15 cellular contexts compared by ENCODE assay signal in genomic region chr10:5942471-5942870, GRCh38. TPM values are rescaled to one million over a fixed set of nuclear protein-coding genes. Genes with fewer than 3 reads are reported as not detected.
DNase-seq lines count a peak whose midpoint lies in the region; ATAC-seq and TF ChIP-seq lines count a peak whose summit lies in the region.
"Had no signal": no experiment of that assay in that cellular context is flagged by ENCODE, and none has a peak within 500 bp of the region (broad histone marks: within the 10 kb centered on the region; RNA-seq: fewer than 3 reads in every experiment).

No MANE protein-coding gene starts in this region.

- POLR2A ChIA-PET in SK-N-SH (lab: Yijun Ruan, JAX): no interaction called here

- intact Hi-C loops in body of pancreas (cut with DNase I) (no loop called here), cardiac septum (cut with DNase I) (loop anchor here (10.0 kb wide), 1 partner anchor 462 kb away; no protein-coding TSS in a partner anchor), testis (cut with DNase I; ENCODE audit: low total_unique reads) (no loop called here)

- WGBS in body of pancreas, 2 donors: 76 to 84% methylated on average over 16 of the region's 16 CpGs
- 83 to 84% methylated on average over 16 of the region's 16 CpGs for WGBS in testis, 2 donors
- 97% methylated on average over 14 of the region's 16 CpGs for WGBS in SK-N-SH (ENCODE audit: low lambda C conversion rate)

- peaks cover 24% of the 10 kb centered on the region for H3F3A ChIP-seq in SK-N-SH (replicated peaks; ENCODE audit: insufficient read depth)

- no peak for TF ChIP-seq CTCF in body of pancreas (IDR thresholded peaks at IDR 0.05)
- TF ChIP-seq CTCF in testis (IDR thresholded peaks at IDR 0.05): no peak
- no peak for TF ChIP-seq CTCF in SK-N-SH (IDR thresholded peaks at IDR 0.05)

- no peak overlapping the region for H2AFZ ChIP-seq in SK-N-SH (ENCODE audit: low read depth)

- ATAC-seq in body of pancreas: no peak
- no peak for ATAC-seq in HG03025 (IDR thresholded peaks at IDR 0.05; ENCODE audit: low FRiP score, unreplicated experiment)
- ATAC-seq: T-cell had no signal

- no peaks in the 10 kb centered on the region for H3K27me3 ChIP-seq in body of pancreas
- no peaks in the 10 kb centered on the region for H3K27me3 ChIP-seq in mucosa of rectum (ENCODE audit: control insufficient read depth in 2 of 2, insufficient read depth in 2 of 2, low read length in 2 of 2)
- H3K27me3 ChIP-seq in testis: no peaks in the 10 kb centered on the region
- H3K27me3 ChIP-seq in SK-N-SH (ENCODE audit: insufficient read depth): no peaks in the 10 kb centered on the region
- H3K27me3 ChIP-seq: BLaER1, brain microvascular endothelial cell had no signal

- H3K4me1 ChIP-seq in body of pancreas (peaks cover 23% of the 10 kb centered on the region), mucosa of rectum (ENCODE audit: control insufficient read depth in 2 of 2, insufficient read depth in 2 of 2, low read length in 2 of 2) (peaks cover 10 to 13% of the 10 kb centered on the region in 2 donors), testis (peaks cover 14% of the 10 kb centered on the region), SK-N-SH (ENCODE audit: control insufficient read depth in 1 of 2, insufficient read depth in 2 of 2, low read depth in 1 of 2, low read length in 1 of 2) (peaks cover 0 to 23% of the 10 kb centered on the region in 2 experiments; a peak in 2 of 4 replicates)

- no peak for TF ChIP-seq EP300 in SK-N-SH (IDR thresholded peaks at IDR 0.05; ENCODE audit: borderline replicate concordance in 1 of 2, low read depth in 1 of 2, low read length in 1 of 2)

- CTCF ChIA-PET in SK-N-SH (lab: Yijun Ruan, JAX): no interaction called here

- no peak for TF ChIP-seq POLR2A in body of pancreas (IDR thresholded peaks at IDR 0.05)
- TF ChIP-seq POLR2A in testis (IDR thresholded peaks at IDR 0.05): no peak

- peak in 3 of 4 donors; percentile 29 to 66 (median 35) for DNase-seq in body of pancreas
- peak; percentile 82 for DNase-seq in cardiac septum (ENCODE audit: low spot score)
- DNase-seq in testis: peak; percentile 34
- DNase-seq in SKM-1 (lab: John Stamatoyannopoulos, UW; ENCODE audit: unreplicated experiment): no peak
- DNase-seq in SK-N-SH: no peak
- DNase-seq in T1000 (lab: John Stamatoyannopoulos, UW): no peak
- DNase-seq: activated CD4-positive, alpha-beta T cell treated with anti-CD3 and anti-CD28 coated beads, Interleukin-2, amount 50 U/mL, for 1 hour; brain microvascular endothelial cell; erythroblast; NCI-H2227 treated with DMSO at 0.1 percent for 48 hours; OCI-M1; T-cell had no signal

- H3K9ac ChIP-seq in mucosa of rectum (ENCODE audit: low read depth in 1 of 2, low read length in 2 of 2) (no peak overlapping the region), SK-N-SH (no peak overlapping the region)

- H3K79me2 ChIP-seq in SK-N-SH (ENCODE audit: insufficient read depth): no peaks in the 10 kb centered on the region

- H4K20me1 ChIP-seq in SK-N-SH (ENCODE audit: insufficient read depth): no peaks in the 10 kb centered on the region
- H4K20me1 ChIP-seq: BLaER1 had no signal

- no peaks in the 10 kb centered on the region for H3K9me2 ChIP-seq in SK-N-SH

- H3K36me3 ChIP-seq in body of pancreas (replicated peaks in 1 of 2; ENCODE audit: insufficient read depth in 1 of 2, low read depth in 2 of 2): peaks cover 0 to 3% of the 10 kb centered on the region in 2 donors
- peaks cover 5 to 7% of the 10 kb centered on the region in 2 donors for H3K36me3 ChIP-seq in mucosa of rectum (ENCODE audit: control insufficient read depth in 2 of 2, insufficient read depth in 2 of 2, low read length in 2 of 2)
- H3K36me3 ChIP-seq in testis (ENCODE audit: low read depth, missing control alignments): no peaks in the 10 kb centered on the region
- peaks cover 0 to 8% of the 10 kb centered on the region in 2 experiments for H3K36me3 ChIP-seq in SK-N-SH (replicated peaks in 1 of 2; ENCODE audit: control insufficient read depth in 1 of 2, insufficient read depth in 2 of 2, low read length in 1 of 2)

- H3K9me3 ChIP-seq in body of pancreas (no peaks in the 10 kb centered on the region), mucosa of rectum (ENCODE audit: control insufficient read depth in 2 of 2, low read length in 2 of 2) (no peaks in the 10 kb centered on the region), testis (no peaks in the 10 kb centered on the region), SK-N-SH (no peaks in the 10 kb centered on the region)
- H3K9me3 ChIP-seq: BLaER1 had no signal

- no peak overlapping the region for H3K4me2 ChIP-seq in SK-N-SH

- no peak overlapping the region for H3K4me3 ChIP-seq in body of pancreas
- H3K4me3 ChIP-seq in mucosa of rectum (ENCODE audit: low read length in 2 of 2): no peak overlapping the region
- H3K4me3 ChIP-seq in testis: no peak overlapping the region
- H3K4me3 ChIP-seq in SK-N-SH (ENCODE audit: low read depth in 2 of 2, low read length in 1 of 2): no peak overlapping the region
- H3K4me3 ChIP-seq: BLaER1 had no signal

- peak overlapping the region in 3 of 4 donors; percentile 8 to 99 (median 93) for H3K27ac ChIP-seq in body of pancreas
- peak overlapping the region; percentile 32 to 52 for H3K27ac ChIP-seq in mucosa of rectum (ENCODE audit: low read depth in 2 of 2, low read length in 2 of 2)
- no peak overlapping the region for H3K27ac ChIP-seq in testis
- peak overlapping the region in 1 of 2 experiments; percentile 100; a peak in 1 of 4 replicates for H3K27ac ChIP-seq in SK-N-SH (ENCODE audit: low read depth in 2 of 2, low read length in 1 of 2)
- H3K27ac ChIP-seq: brain microvascular endothelial cell had no signal

- no peak for TF ChIP-seq RAD21 in SK-N-SH (IDR thresholded peaks at IDR 0.05; ENCODE audit: low read length)

TF ChIP-seq in SK-N-SH, 30 proteins besides CTCF, POLR2A, EP300 and RAD21:
- TF ChIP-seq NFIC (IDR thresholded peaks at IDR 0.05; ENCODE audit: borderline replicate concordance): no peak
- no peak for TF ChIP-seq NRF1 (IDR thresholded peaks at IDR 0.05; ENCODE audit: low read depth, low read length)
- TF ChIP-seq TAF1 (IDR thresholded peaks at IDR 0.05; ENCODE audit: borderline replicate concordance, low read depth, low read length): no peak
- no peak for TF ChIP-seq EZH2phosphoT487 (IDR thresholded peaks at IDR 0.05; ENCODE audit: borderline replicate concordance, low read depth)
- no peak for TF ChIP-seq RCOR1 (IDR thresholded peaks at IDR 0.05; ENCODE audit: low read length)
- no peak for TF ChIP-seq REST (IDR thresholded peaks at IDR 0.05; ENCODE audit: low read depth, low read length)
- no peak for TF ChIP-seq CHD2 (IDR thresholded peaks at IDR 0.05; ENCODE audit: low read length, partially characterized antibody)
- TF ChIP-seq TCF12 (IDR thresholded peaks at IDR 0.05): no peak
- TF ChIP-seq RFX5 (IDR thresholded peaks at IDR 0.05; ENCODE audit: low read length): no peak
- no peak for TF ChIP-seq RXRA (IDR thresholded peaks at IDR 0.05; ENCODE audit: borderline replicate concordance, low read depth)
- no peak for TF ChIP-seq JUND (IDR thresholded peaks at IDR 0.05)
- TF ChIP-seq SIN3A (IDR thresholded peaks at IDR 0.05; ENCODE audit: borderline replicate concordance, low read depth, low read length): no peak
- TF ChIP-seq GABPA (IDR thresholded peaks at IDR 0.05; ENCODE audit: low read depth): no peak
- TF ChIP-seq FOSL2 (IDR thresholded peaks at IDR 0.05; ENCODE audit: borderline replicate concordance, low read depth): no peak

RNA-seq across cellular contexts. Expression of gene IL15RA, which starts 34.9 kb away (rescaled TPM):
- total RNA-seq in body of pancreas (10 to 100 TPM; 14.3 to 15.5 TPM), cardiac septum (3.9 TPM), testis (10 to 100 TPM; 18.3 to 21.9 TPM)
- polyA plus RNA-seq in testis (ENCODE audit: insufficient read depth, low read depth, low replicate concordance) (15.6 TPM), SK-N-SH (2012; rRNA removed) (1.2 and 2.1 TPM in 2 replicates)
- polyA plus RNA-seq in SK-N-SH (2012; cell fraction: cytosol; rRNA removed): 0.82 and 1.3 TPM in 2 replicates
- polyA plus RNA-seq in SK-N-SH (2012; cell fraction: nucleus; rRNA removed): 1.5 and 2.1 TPM in 2 replicates

RNA-seq across cellular contexts. Expression of gene FBH1, which starts 52.4 kb away (rescaled TPM):
- 10 to 100 TPM; 30.9 to 63.6 TPM for total RNA-seq in body of pancreas
- 73.8 TPM for total RNA-seq in cardiac septum
- total RNA-seq in testis: 100 to 1,000 TPM; 174 to 203 TPM
- polyA plus RNA-seq in testis (ENCODE audit: insufficient read depth, low read depth, low replicate concordance): 91.6 TPM
- polyA plus RNA-seq in SK-N-SH (2012; rRNA removed): 60.9 and 71.9 TPM in 2 replicates
- 51.3 and 57.8 TPM in 2 replicates for polyA plus RNA-seq in SK-N-SH (2012; cell fraction: cytosol; rRNA removed)
- polyA plus RNA-seq in SK-N-SH (2012; cell fraction: nucleus; rRNA removed): 112 and 143 TPM in 2 replicates

RNA-seq across cellular contexts. Expression of gene ANKRD16, which starts 52.8 kb away (rescaled TPM):
- 10 to 100 TPM in 1 of 2 donors, 1 to 10 TPM in 1; 9.9 to 13.0 TPM for total RNA-seq in body of pancreas
- 3.9 TPM for total RNA-seq in cardiac septum
- 10 to 100 TPM; 30.3 to 32.1 TPM for total RNA-seq in testis
- polyA plus RNA-seq in testis (ENCODE audit: insufficient read depth, low read depth, low replicate concordance): 14.2 TPM
- polyA plus RNA-seq in SK-N-SH (2012; rRNA removed): 9.9 and 11.9 TPM in 2 replicates
- 5.7 and 7.4 TPM in 2 replicates for polyA plus RNA-seq in SK-N-SH (2012; cell fraction: cytosol; rRNA removed)
- polyA plus RNA-seq in SK-N-SH (2012; cell fraction: nucleus; rRNA removed): 31.9 and 35.4 TPM in 2 replicates

Comparison
In these comparisons a context has a peak if more than half of its experiments do, and no peak if none do; other contexts are left out.
1. DNase-seq: peak in body of pancreas (3 of 4), cardiac septum (single experiment) and testis (single experiment); none in SKM-1 (single experiment), SK-N-SH (single experiment) and T1000 (single experiment).
2. H3K27ac ChIP-seq: peak in body of pancreas (3 of 4) and mucosa of rectum (2 of 2); none in testis (0 of 2).